2 cellular contexts compared by ENCODE assay signal in genomic region chr12:111904438-111904837, GRCh38.
TF ChIP-seq lines count a peak whose summit lies in the region.

No MANE protein-coding gene starts in this region.

TF ChIP-seq in IMR-90, 13 proteins besides CTCF, POLR2A, EP300 and RAD21 (continued from another document):
- TF ChIP-seq USF2 (IDR thresholded peaks at IDR 0.05; ENCODE audit: low read depth, low read length) (no peak), CEBPB (IDR thresholded peaks at IDR 0.05; ENCODE audit: low read depth, low read length) (no peak), BHLHE40 (IDR thresholded peaks at IDR 0.05; ENCODE audit: low read depth, low read length) (no peak), MXI1 (IDR thresholded peaks at IDR 0.05; ENCODE audit: borderline replicate concordance, low read depth, low read length) (no peak), SMC3 (IDR thresholded peaks at IDR 0.05; ENCODE audit: low read depth, low read length) (no peak), RFX5 (IDR thresholded peaks at IDR 0.05; ENCODE audit: low read depth, low read length) (no peak), ELK1 (IDR thresholded peaks at IDR 0.05; ENCODE audit: borderline replicate concordance, low read depth, low read length) (no peak), RCOR1 (IDR thresholded peaks at IDR 0.05; ENCODE audit: insufficient replicate concordance, low read length) (no peak), CHD1 (IDR thresholded peaks at IDR 0.05; ENCODE audit: low read depth, low read length) (no peak)

TF ChIP-seq in K562, 482 proteins besides CTCF, POLR2A, EP300 and RAD21 (continued from another document):
- TF ChIP-seq ZNF511 (CRISPR knock-in tag; IDR thresholded peaks at IDR 0.05) (no peak), ZNF134 (CRISPR knock-in tag; conservative IDR thresholded peaks at IDR 0.05) (no peak), BRF2 (IDR thresholded peaks at IDR 0.05; ENCODE audit: borderline replicate concordance, insufficient read depth, insufficient read length) (no peak), BMI1 (IDR thresholded peaks at IDR 0.05; ENCODE audit: low read length) (no peak), ZKSCAN8 (CRISPR knock-in tag; IDR thresholded peaks at IDR 0.05) (no peak), ZZZ3 (IDR thresholded peaks at IDR 0.05) (no peak), SAFB2 (IDR thresholded peaks at IDR 0.05; ENCODE audit: borderline replicate concordance, low read depth, low read length, severe bottlenecking) (no peak), MTA1 (IDR thresholded peaks at IDR 0.05; ENCODE audit: borderline replicate concordance) (no peak), TFAP4 (CRISPR knock-in tag; IDR thresholded peaks at IDR 0.05; ENCODE audit: borderline replicate concordance) (peak; percentile 47; the same call in 1 of the 2 replicates), POLR2AphosphoS5 (IDR thresholded peaks at IDR 0.05; ENCODE audit: control insufficient read depth, insufficient read depth, low read depth, low read length) (no peak), CBFA2T2 (conservative IDR thresholded peaks at IDR 0.05) (0 out of 2 replicates have a peak, but pooled peaks have one; percentile 9), NFE2 (IDR thresholded peaks at IDR 0.05; ENCODE audit: low read depth) (no peak), MCM3 (IDR thresholded peaks at IDR 0.05) (no peak), ZNF282 (CRISPR knock-in tag; IDR thresholded peaks at IDR 0.05) (no peak), ZFX (CRISPR knock-in tag; IDR thresholded peaks at IDR 0.05) (no peak), ZNF668 (CRISPR knock-in tag; IDR thresholded peaks at IDR 0.05) (no peak), ZNF764 (CRISPR knock-in tag; IDR thresholded peaks at IDR 0.05; ENCODE audit: low read depth) (no peak), CC2D1A (IDR thresholded peaks at IDR 0.05) (no peak), SUPT5H (IDR thresholded peaks at IDR 0.05) (peak; percentile 14; the same call in 1 of the 2 replicates), RBFOX2 (IDR thresholded peaks at IDR 0.05; ENCODE audit: low read depth, low read length) (no peak), ZNF277 (CRISPR knock-in tag; IDR thresholded peaks at IDR 0.05; ENCODE audit: borderline replicate concordance) (no peak), PHF20 (IDR thresholded peaks at IDR 0.05; ENCODE audit: partially characterized antibody) (no peak), ZNF780A (CRISPR knock-in tag; IDR thresholded peaks at IDR 0.05) (no peak)
TF ChIP-seq in K562: peak in this region for 4.
